ENCODE assay signal across 8 cellular contexts in the genomic region with DNA sequence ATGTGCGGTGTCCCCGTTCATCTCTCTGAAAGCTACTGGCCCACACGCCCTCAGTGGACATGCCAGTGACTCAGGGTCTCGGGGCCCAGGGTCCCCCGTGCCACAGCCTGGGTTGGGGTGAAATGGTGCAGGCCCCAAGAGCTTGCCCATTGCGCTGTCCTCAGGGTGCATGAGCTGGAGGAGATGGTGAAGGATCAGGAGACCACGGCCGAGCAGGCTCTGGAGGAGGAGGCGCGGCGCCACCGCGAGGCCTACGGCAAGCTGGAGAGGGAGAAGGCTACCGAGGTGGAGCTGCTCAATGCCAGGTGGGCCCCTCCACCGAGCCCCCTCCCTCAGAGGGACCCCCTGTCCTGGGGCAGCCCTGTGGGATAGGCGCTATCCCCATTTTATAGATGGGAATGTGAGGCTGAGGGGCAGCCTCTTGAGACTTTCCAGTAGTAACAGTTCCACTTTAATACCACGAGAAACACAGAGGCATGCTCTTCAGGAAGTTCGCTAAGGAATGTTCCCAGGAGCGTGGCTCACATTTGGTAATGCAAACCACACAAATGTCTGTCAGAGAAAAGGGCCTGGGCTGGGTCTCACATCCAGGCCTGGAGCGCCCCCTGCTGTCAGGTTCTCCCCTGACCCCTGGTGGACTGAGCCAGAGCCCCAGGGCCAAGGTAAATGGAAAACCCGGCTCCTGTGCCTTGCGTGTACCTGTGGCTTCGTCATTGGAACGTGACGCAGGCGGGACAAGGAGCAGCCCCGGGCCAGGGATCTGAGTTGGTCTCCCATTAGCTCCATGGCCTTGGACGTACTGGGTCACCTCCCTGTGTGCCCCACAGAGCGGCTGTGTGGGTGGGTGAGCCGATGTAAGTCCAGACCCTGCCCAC.
DNase-seq lines count a peak whose midpoint lies in the region; ATAC-seq and TF ChIP-seq lines count a peak whose summit lies in the region.

No MANE protein-coding gene starts in this region.

- H4K20me1 ChIP-seq in fibroblast of lung (ENCODE audit: control insufficient read depth, extremely low read depth, insufficient read depth, low read length), result no peaks in the 10 kb centered on the region

- peak; percentile 77 to 82 for ATAC-seq in activated T-cell treated with anti-CD3 and anti-CD28 coated beads, Interleukin-2, amount 50 U/mL, for 72 hours (replicated peaks in 1 of 2)
- no peak for ATAC-seq in HG03521 (IDR thresholded peaks at IDR 0.05; ENCODE audit: unreplicated experiment)

- no peaks in the 10 kb centered on the region for H3K79me2 ChIP-seq in fibroblast of lung (ENCODE audit: control insufficient read depth, insufficient read depth, low read length)

- H3K9ac ChIP-seq in fibroblast of lung (ENCODE audit: insufficient read depth, low read length), result no peak overlapping the region

- H3K9me3 ChIP-seq in fibroblast of lung (ENCODE audit: control insufficient read depth, insufficient read depth, low read depth, low read length), result no peaks in the 10 kb centered on the region

- H3K4me1 ChIP-seq in fibroblast of lung (ENCODE audit: control insufficient read depth, extremely low read depth, insufficient read depth, low read length), result no peaks in the 10 kb centered on the region

- DNase-seq in DMS53 treated with DMSO at 0.1 percent for 48 hours (lab: John Stamatoyannopoulos, UW; ENCODE audit: unreplicated experiment) (peak; percentile 29), HS-27A (ENCODE audit: low read depth) (peak; percentile 52), RPMI8226 (peak; percentile 83), fibroblast of lung (ENCODE audit: low read depth in 2 of 2) (peak; percentile 88 to 89), neural crest cell (ENCODE audit: low read depth, low spot score) (peak; percentile 98)
- peak; percentile 84 to 90 for DNase-seq in activated T-cell treated with anti-CD3 and anti-CD28 coated beads, Interleukin-2, amount 50 U/mL, for 72 hours
- peak; percentile 80 for DNase-seq in stimulated activated naive CD4-positive, alpha-beta T cell treated with Interleukin-2 at 50 U/mL for 16 hours (lab: John Stamatoyannopoulos, UW)

- H3K27me3 ChIP-seq in fibroblast of lung (ENCODE audit: control insufficient read depth, insufficient read depth, low read length), result no peaks in the 10 kb centered on the region

- H3K4me2 ChIP-seq in fibroblast of lung (ENCODE audit: extremely low read depth, insufficient read depth, low read length), result no peak overlapping the region

- H3K27ac ChIP-seq in fibroblast of lung (ENCODE audit: insufficient read depth, low read length), result no peak overlapping the region

- H3K4me3 ChIP-seq in fibroblast of lung (replicated peaks in 1 of 4; ENCODE audit: control extremely low read depth in 1 of 4, insufficient read depth in 1 of 4, low read depth in 3 of 4, low read length in 4 of 4), result no peak overlapping the region

- no peak overlapping the region for H2AFZ ChIP-seq in fibroblast of lung (ENCODE audit: low read length)

- peaks cover 0 to 11% of the 10 kb centered on the region in 2 donors for H3K36me3 Mint-ChIP-seq in activated T-cell treated with anti-CD3 and anti-CD28 coated beads, Interleukin-2, amount 50 U/mL, for 72 hours (ENCODE audit: insufficient read depth in 2 of 2)
- H3K36me3 Mint-ChIP-seq in neural crest cell (ENCODE audit: low read depth), result no peaks in the 10 kb centered on the region

- H3K27me3 Mint-ChIP-seq in activated T-cell treated with anti-CD3 and anti-CD28 coated beads, Interleukin-2, amount 50 U/mL, for 72 hours (ENCODE audit: low read depth), result no peaks in the 10 kb centered on the region
- no peaks in the 10 kb centered on the region for H3K27me3 Mint-ChIP-seq in neural crest cell (ENCODE audit: low read depth)

- H3K9me3 Mint-ChIP-seq in activated T-cell treated with anti-CD3 and anti-CD28 coated beads, Interleukin-2, amount 50 U/mL, for 72 hours, result no peaks in the 10 kb centered on the region
- no peaks in the 10 kb centered on the region for H3K9me3 Mint-ChIP-seq in neural crest cell

- no peaks in the 10 kb centered on the region for H3K4me1 Mint-ChIP-seq in activated T-cell treated with anti-CD3 and anti-CD28 coated beads, Interleukin-2, amount 50 U/mL, for 72 hours (ENCODE audit: low read depth)
- no peaks in the 10 kb centered on the region for H3K4me1 Mint-ChIP-seq in neural crest cell

- no peak overlapping the region for H3K27ac Mint-ChIP-seq in activated T-cell treated with anti-CD3 and anti-CD28 coated beads, Interleukin-2, amount 50 U/mL, for 72 hours
- no peak overlapping the region for H3K27ac Mint-ChIP-seq in neural crest cell (ENCODE audit: unreplicated experiment)

- H3K36me3 ChIP-seq in fibroblast of lung (ENCODE audit: control insufficient read depth, insufficient read depth, low read length), result no peaks in the 10 kb centered on the region

- TF ChIP-seq CTCF in fibroblast of lung (conservative IDR thresholded peaks at IDR 0.05 in 1 of 2, IDR thresholded peaks at IDR 0.05 in 1 of 2; ENCODE audit: low read depth in 1 of 2, low read length in 2 of 2) (peak; percentile 85 to 90), neural crest cell (conservative IDR thresholded peaks at IDR 0.05) (peak; percentile 93)

- H3K4me3 Mint-ChIP-seq in activated T-cell treated with anti-CD3 and anti-CD28 coated beads, Interleukin-2, amount 50 U/mL, for 72 hours, result no peak overlapping the region
- no peak overlapping the region for H3K4me3 Mint-ChIP-seq in neural crest cell

Comparison
In these comparisons a context has a peak if more than half of its experiments do, and no peak if none do; other contexts are left out.
1. DNase-seq: peak in every context shown above with its lines; median percentile 98 in neural crest cell; 88 in fibroblast of lung; 87 in activated T-cell treated with anti-CD3 and anti-CD28 coated beads, Interleukin-2, amount 50 U/mL, for 72 hours; 83 in RPMI8226; 80 in stimulated activated naive CD4-positive, alpha-beta T cell treated with Interleukin-2 at 50 U/mL for 16 hours; 52 in HS-27A; 29 in DMS53 treated with DMSO at 0.1 percent for 48 hours.